8 cellular contexts compared by ENCODE assay signal in genomic region chr9:113682297-113682771, GRCh38.
DNase-seq lines count a peak whose midpoint lies in the region; ATAC-seq and TF ChIP-seq lines count a peak whose summit lies in the region.

No MANE protein-coding gene starts in this region.

- TF ChIP-seq CTCF in PC-3 (conservative IDR thresholded peaks at IDR 0.05; ENCODE audit: low read depth, low read length): peak; percentile 82
- TF ChIP-seq CTCF in adrenal gland (IDR thresholded peaks at IDR 0.05): peak; percentile 80 to 95 (median 86)
- TF ChIP-seq CTCF in heart left ventricle (IDR thresholded peaks at IDR 0.05): peak; percentile 77 to 95 (median 89)

- CTCF ChIA-PET in PC-3 (lab: Charles Lee): interaction anchor here (0.6 kb wide), 1 partner anchor 195 kb away, joined by 7 read pairs; no protein-coding TSS in a partner anchor

- POLR2A ChIA-PET in PC-3 (lab: Charles Lee; ENCODE audit: unreplicated experiment): no interaction called here

- H3K9me3 ChIP-seq in PC-3 (ENCODE audit: low read length): no peaks in the 10 kb centered on the region
- H3K9me3 ChIP-seq in adrenal gland (replicated peaks in 1 of 3): no peaks in the 10 kb centered on the region
- H3K9me3 ChIP-seq in heart left ventricle: no peaks in the 10 kb centered on the region

- H3K27me3 ChIP-seq in PC-3 (ENCODE audit: low read length): no peaks in the 10 kb centered on the region
- H3K27me3 ChIP-seq in adrenal gland: no peaks in the 10 kb centered on the region
- H3K27me3 ChIP-seq in heart left ventricle: peaks cover 0 to 10% (median under 1%) of the 10 kb centered on the region in 9 donors

- 8 to 14% (median 9%) methylated on average over 9 of the region's 9 CpGs for WGBS in adrenal gland, 4 donors
- 21 to 23% (median 22%) methylated on average over 9 of the region's 9 CpGs for WGBS in heart left ventricle, 4 donors

- no peaks in the 10 kb centered on the region for H4K20me1 ChIP-seq in PC-3 (ENCODE audit: low read length)

- TF ChIP-seq POLR2A in adrenal gland (IDR thresholded peaks at IDR 0.05) (no peak), heart left ventricle (IDR thresholded peaks at IDR 0.05) (no peak)

- H3K4me2 ChIP-seq in PC-3 (ENCODE audit: low read length): peak overlapping the region; percentile 48

- peak; percentile 69 for ATAC-seq in PC-3
- peak; percentile 20 to 60 (median 34) for ATAC-seq in heart left ventricle
- ATAC-seq in GM18868 (IDR thresholded peaks at IDR 0.05; ENCODE audit: unreplicated experiment): no peak
- no peak for ATAC-seq in HG02642 (IDR thresholded peaks at IDR 0.05; ENCODE audit: poor library complexity, unreplicated experiment)

- H3K4me3 ChIP-seq in PC-3 (ENCODE audit: low read length) (no peak overlapping the region), adrenal gland (no peak overlapping the region), heart left ventricle (no peak overlapping the region)

- no peaks in the 10 kb centered on the region for H3K79me2 ChIP-seq in PC-3 (ENCODE audit: low read length)

- H3K36me3 ChIP-seq in PC-3 (ENCODE audit: low read depth, low read length) (no peaks in the 10 kb centered on the region), adrenal gland (replicated peaks in 1 of 2) (no peaks in the 10 kb centered on the region), heart left ventricle (no peaks in the 10 kb centered on the region)

- no peaks in the 10 kb centered on the region for H3K9me2 ChIP-seq in PC-3 (replicated peaks; ENCODE audit: low read length)

- peaks cover 10% of the 10 kb centered on the region for H3K4me1 ChIP-seq in PC-3 (ENCODE audit: insufficient read depth, low read length)
- peaks cover 0 to 11% of the 10 kb centered on the region in 2 donors for H3K4me1 ChIP-seq in adrenal gland (replicated peaks in 1 of 2)
- peaks cover 0 to 7% (median 0%) of the 10 kb centered on the region in 12 donors for H3K4me1 ChIP-seq in heart left ventricle

- intact Hi-C loops in PC-3 (cut with micrococcal nuclease) (loop anchor here (5.0 kb wide), 1 partner anchor 55 kb away; no protein-coding TSS in a partner anchor), adrenal gland (cut with DNase I) (no loop called here), heart left ventricle (cut with DNase I) (loop anchor here in 7 of 10 donors (2.0 to 10.0 kb wide), 5 partner anchors 192 to 620 kb away; partner anchors contain the start of gene ZNF618 (in 1 of the 7)), posterior cingulate gyrus (cut with DNase I) (loop anchor here (5.0 to 10.0 kb wide), 2 partner anchors 192 to 350 kb away; partner anchors contain the start of gene ZNF618)

- H3K9ac ChIP-seq in PC-3 (ENCODE audit: low read length): no peak overlapping the region

- BruUV-seq in PC-3 (replicated peaks; lab: Mats Ljungman, UMichigan): no TSS peak

- H3F3A ChIP-seq in PC-3 (ENCODE audit: low read length, unreplicated experiment): no peaks in the 10 kb centered on the region

- H3K27ac ChIP-seq in PC-3 (ENCODE audit: low read length): peak overlapping the region; percentile 47
- H3K27ac ChIP-seq in adrenal gland: peak overlapping the region in 2 of 5 donors; percentile 32 to 54
- no peak overlapping the region for H3K27ac ChIP-seq in heart left ventricle

- peak overlapping the region; percentile 44; the same call in 1 of the 2 replicates for H2AFZ ChIP-seq in PC-3 (ENCODE audit: low read length)

- peak; percentile 84 for DNase-seq in COLO829 (ENCODE audit: low spot score)
- DNase-seq in HS-5 (ENCODE audit: low read depth): peak; percentile 63
- peak; percentile 81 for DNase-seq in PC-3
- peak; percentile 76 to 94 (median 87) for DNase-seq in adrenal gland
- peak in 4 of 5 donors; percentile 44 to 69 (median 56) for DNase-seq in heart left ventricle
- peak; percentile 59 to 95 (median 82) for DNase-seq in posterior cingulate gyrus

Comparison
In these comparisons a context has a peak if more than half of its experiments do, and no peak if none do; other contexts are left out.
1. ATAC-seq: peak in PC-3 (single experiment) and heart left ventricle (4 of 4); none in GM18868 (single experiment) and HG02642 (single experiment).
2. intact Hi-C loops: an anchor here in PC-3 (5.0 kb wide), heart left ventricle (2.0 to 10.0 kb wide) and posterior cingulate gyrus (5.0 to 10.0 kb wide); none called in adrenal gland.
3. Peak in every context shown above with its lines, with median percentiles within 50 percentile points of each other: DNase-seq and CTCF ChIP-seq.